Comparison of ENCODE assay signal across 2 cellular contexts in the genomic region with DNA sequence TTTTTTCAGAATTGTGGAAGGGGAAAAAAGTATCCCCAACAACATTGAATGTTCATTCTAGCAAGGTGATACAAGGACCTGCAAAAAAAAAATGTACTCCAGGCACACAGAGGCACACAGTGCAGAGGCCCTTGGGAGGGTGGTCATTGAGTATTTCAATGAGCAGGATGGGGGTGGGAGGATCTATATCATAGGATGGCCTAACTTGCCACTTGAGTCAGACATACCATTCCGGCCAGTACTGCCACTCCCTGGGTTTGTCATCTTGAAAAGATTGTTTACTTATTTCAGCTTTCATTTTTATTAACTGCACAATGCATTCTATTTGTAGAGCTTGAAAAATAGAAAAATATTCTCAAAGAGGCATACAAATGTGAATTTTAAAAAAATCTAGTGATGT.
TF ChIP-seq lines count a peak whose summit lies in the region.

No MANE protein-coding gene starts in this region.

TF ChIP-seq in liver, 16 proteins besides CTCF, POLR2A, EP300 and RAD21:
- TF ChIP-seq MAX (IDR thresholded peaks at IDR 0.05) (no peak), RXRA (IDR thresholded peaks at IDR 0.05) (no peak)

TF ChIP-seq in HepG2, 621 proteins besides CTCF, POLR2A, EP300 and RAD21:
- TF ChIP-seq ZNF432 (CRISPR knock-in tag; IDR thresholded peaks at IDR 0.05; ENCODE audit: borderline replicate concordance) (no peak), ZNF205 (CRISPR knock-in tag; IDR thresholded peaks at IDR 0.05) (no peak), ZSCAN22 (CRISPR knock-in tag; IDR thresholded peaks at IDR 0.05) (no peak), CAMTA2 (CRISPR knock-in tag; IDR thresholded peaks at IDR 0.05; ENCODE audit: borderline replicate concordance) (no peak), NFYB (CRISPR knock-in tag; IDR thresholded peaks at IDR 0.05) (no peak), KMT2A (CRISPR knock-in tag; IDR thresholded peaks at IDR 0.05) (no peak), ZNF841 (CRISPR knock-in tag; IDR thresholded peaks at IDR 0.05; ENCODE audit: borderline replicate concordance) (no peak), PBX3 (CRISPR knock-in tag; IDR thresholded peaks at IDR 0.05; ENCODE audit: borderline replicate concordance) (no peak), ZFYVE20 (CRISPR knock-in tag; IDR thresholded peaks at IDR 0.05; ENCODE audit: borderline replicate concordance, low read depth) (no peak), ZNF329 (CRISPR knock-in tag; IDR thresholded peaks at IDR 0.05; ENCODE audit: low read depth) (no peak), ZBTB42 (CRISPR knock-in tag; IDR thresholded peaks at IDR 0.05) (no peak), ZNF891 (CRISPR knock-in tag; IDR thresholded peaks at IDR 0.05) (no peak), ZNF138 (CRISPR knock-in tag; IDR thresholded peaks at IDR 0.05; ENCODE audit: low read depth) (no peak)
- TF ChIP-seq, protein P1, sequence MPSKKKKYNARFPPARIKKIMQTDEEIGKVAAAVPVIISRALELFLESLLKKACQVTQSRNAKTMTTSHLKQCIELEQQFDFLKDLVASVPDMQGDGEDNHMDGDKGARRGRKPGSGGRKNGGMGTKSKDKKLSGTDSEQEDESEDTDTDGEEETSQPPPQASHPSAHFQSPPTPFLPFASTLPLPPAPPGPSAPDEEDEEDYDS (CRISPR knock-in tag; IDR thresholded peaks at IDR 0.05): no peak
- TF ChIP-seq, protein P2, sequence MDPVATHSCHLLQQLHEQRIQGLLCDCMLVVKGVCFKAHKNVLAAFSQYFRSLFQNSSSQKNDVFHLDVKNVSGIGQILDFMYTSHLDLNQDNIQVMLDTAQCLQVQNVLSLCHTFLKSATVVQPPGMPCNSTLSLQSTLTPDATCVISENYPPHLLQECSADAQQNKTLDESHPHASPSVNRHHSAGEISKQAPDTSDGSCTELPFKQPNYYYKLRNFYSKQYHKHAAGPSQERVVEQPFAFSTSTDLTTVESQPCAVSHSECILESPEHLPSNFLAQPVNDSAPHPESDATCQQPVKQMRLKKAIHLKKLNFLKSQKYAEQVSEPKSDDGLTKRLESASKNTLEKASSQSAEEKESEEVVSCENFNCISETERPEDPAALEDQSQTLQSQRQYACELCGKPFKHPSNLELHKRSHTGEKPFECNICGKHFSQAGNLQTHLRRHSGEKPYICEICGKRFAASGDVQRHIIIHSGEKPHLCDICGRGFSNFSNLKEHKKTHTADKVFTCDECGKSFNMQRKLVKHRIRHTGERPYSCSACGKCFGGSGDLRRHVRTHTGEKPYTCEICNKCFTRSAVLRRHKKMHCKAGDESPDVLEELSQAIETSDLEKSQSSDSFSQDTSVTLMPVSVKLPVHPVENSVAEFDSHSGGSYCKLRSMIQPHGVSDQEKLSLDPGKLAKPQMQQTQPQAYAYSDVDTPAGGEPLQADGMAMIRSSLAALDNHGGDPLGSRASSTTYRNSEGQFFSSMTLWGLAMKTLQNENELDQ (CRISPR knock-in tag; IDR thresholded peaks at IDR 0.05; ENCODE audit: borderline replicate concordance): no peak
